ENCODE assay signal across 13 cellular contexts in the genomic region with DNA sequence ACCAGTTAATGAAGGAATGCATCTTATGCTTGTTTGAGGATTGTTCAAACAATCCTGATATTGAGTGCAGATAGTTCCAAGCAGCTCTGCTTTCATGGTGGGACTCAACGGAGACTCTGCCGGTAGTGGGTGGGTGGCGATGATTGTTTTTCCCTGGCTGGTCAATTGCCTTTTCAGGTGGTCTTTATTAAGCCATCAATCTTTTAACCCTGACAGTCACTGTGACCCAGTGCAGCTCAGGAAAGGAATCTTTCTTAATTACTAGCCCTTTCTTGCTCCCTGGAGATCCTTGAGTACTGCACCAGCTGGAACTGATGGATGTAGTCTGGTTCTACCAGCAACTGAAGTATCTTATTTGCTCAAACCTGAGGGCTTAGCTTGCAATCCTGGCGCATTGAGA.
DNase-seq lines count a peak whose midpoint lies in the region; TF ChIP-seq lines count a peak whose summit lies in the region.
"Had no signal": no experiment of that assay in that cellular context is flagged by ENCODE, and none has a peak within 500 bp of the region (broad histone marks: within the 10 kb centered on the region; RNA-seq: fewer than 3 reads in every experiment).

No MANE protein-coding gene starts in this region.

- no peak overlapping the region for H3K27ac ChIP-seq in trophoblast cell (ENCODE audit: low read depth, low read length)
- H3K27ac ChIP-seq in left ventricle myocardium inferior (replicated peaks) = no peak overlapping the region
- H3K27ac ChIP-seq: 22Rv1 had no signal

- no peak overlapping the region for H4K8ac ChIP-seq in trophoblast cell (ENCODE audit: low read depth, low read length)

- no CpG with 5 or more reads among the region's 4 CpGs for WGBS in trophoblast cell (ENCODE audit: extremely low coverage, insufficient coverage, insufficient read length)

- H2AK5ac ChIP-seq in trophoblast cell (ENCODE audit: low read length) = no peak overlapping the region

- H4K12ac ChIP-seq in trophoblast cell (ENCODE audit: low read depth, low read length) = no peak overlapping the region

- H2BK120ac ChIP-seq in trophoblast cell (ENCODE audit: insufficient read depth, low read length, poor library complexity) = no peak overlapping the region

- no peak overlapping the region for H3K4me3 ChIP-seq in trophoblast cell (ENCODE audit: low read depth, low read length)
- H3K4me3 ChIP-seq in left ventricle myocardium inferior = no peak overlapping the region
- H3K4me3 ChIP-seq: GM23338 had no signal

- no peak overlapping the region for H2BK12ac ChIP-seq in trophoblast cell (ENCODE audit: low read length)

- H3K9me3 ChIP-seq in trophoblast cell (ENCODE audit: insufficient read depth, low read depth, low read length) (no peaks in the 10 kb centered on the region), left ventricle myocardium inferior (replicated peaks) (no peaks in the 10 kb centered on the region)

- no peak overlapping the region for H3K23ac ChIP-seq in trophoblast cell (ENCODE audit: low read length)

- H3K4me2 ChIP-seq in trophoblast cell (ENCODE audit: low read length) = no peak overlapping the region
- H3K4me2 ChIP-seq: GM23338 had no signal

- intact Hi-C loops in left ventricle myocardium inferior (cut with micrococcal nuclease) = no loop called here

- H3K79me2 ChIP-seq in trophoblast cell (ENCODE audit: control insufficient read depth, insufficient read depth, low read length, poor library complexity) = no peaks in the 10 kb centered on the region

- H3K18ac ChIP-seq in trophoblast cell (ENCODE audit: low read length) = no peak overlapping the region

- H2AFZ ChIP-seq in trophoblast cell (ENCODE audit: insufficient read depth, low read length, poor library complexity) = no peak overlapping the region
- H2AFZ ChIP-seq: GM23338 had no signal

- no peak overlapping the region for H2BK5ac ChIP-seq in trophoblast cell (ENCODE audit: low read depth, low read length, poor library complexity)

- H3K36me3 ChIP-seq in trophoblast cell (ENCODE audit: control insufficient read depth in 1 of 2, insufficient read depth in 2 of 2, low read length in 2 of 2) = no peaks in the 10 kb centered on the region
- no peaks in the 10 kb centered on the region for H3K36me3 ChIP-seq in left ventricle myocardium inferior

- H3K14ac ChIP-seq in trophoblast cell (ENCODE audit: low read length) = no peak overlapping the region

- peaks cover 5% of the 10 kb centered on the region for H3K79me1 ChIP-seq in trophoblast cell (ENCODE audit: low read length)

- H3K4ac ChIP-seq in trophoblast cell (ENCODE audit: low read depth, low read length) = no peak overlapping the region

- DNase-seq in NCI-H1417 (lab: John Stamatoyannopoulos, UW) (peak in 2 of 3 experiments; percentile 21 to 30), NCI-H1417 treated with DMSO at 0.1 percent for 48 hours (lab: John Stamatoyannopoulos, UW) (no peak), NCI-H748 (lab: John Stamatoyannopoulos, UW; ENCODE audit: unreplicated experiment) (peak; percentile 14), NCI-H748 treated with DMSO at 0.1 percent for 48 hours (lab: John Stamatoyannopoulos, UW) (no peak), NCI-H69 (lab: John Stamatoyannopoulos, UW) (peak; percentile 57), trophoblast cell (no peak), left ventricle myocardium inferior (no peak), COR-L47 (lab: John Stamatoyannopoulos, UW) (no peak)
- DNase-seq: CD8-positive, alpha-beta T cell; DMS53; H7 had no signal

- H3K27me3 ChIP-seq in trophoblast cell (ENCODE audit: insufficient read depth, low read length) (no peaks in the 10 kb centered on the region), left ventricle myocardium inferior (ENCODE audit: low read depth) (no peaks in the 10 kb centered on the region)

- H4K91ac ChIP-seq in trophoblast cell (ENCODE audit: low read depth, low read length) = peak overlapping the region; percentile 35

- TF ChIP-seq CTCF in left ventricle myocardium inferior (IDR thresholded peaks at IDR 0.05; ENCODE audit: borderline replicate concordance) = no peak

- H3K4me1 ChIP-seq in trophoblast cell (ENCODE audit: control insufficient read depth in 1 of 2, insufficient read depth in 2 of 2, low read length in 2 of 2) = peaks cover under 1 to 7% of the 10 kb centered on the region in 2 experiments
- peaks cover 22% of the 10 kb centered on the region for H3K4me1 ChIP-seq in left ventricle myocardium inferior

- no peak overlapping the region for H3K9ac ChIP-seq in trophoblast cell (ENCODE audit: low read length)

Comparison
In these comparisons a context has a peak if more than half of its experiments do, and no peak if none do; other contexts are left out.
1. DNase-seq: peak in NCI-H1417 (2 of 3), NCI-H748 (single experiment) and NCI-H69 (single experiment); none in NCI-H1417 treated with DMSO at 0.1 percent for 48 hours (single experiment), NCI-H748 treated with DMSO at 0.1 percent for 48 hours (single experiment), trophoblast cell (0 of 2), left ventricle myocardium inferior (single experiment) and COR-L47 (single experiment).